ENCODE assay signal across 27 cellular contexts in the genomic region with DNA sequence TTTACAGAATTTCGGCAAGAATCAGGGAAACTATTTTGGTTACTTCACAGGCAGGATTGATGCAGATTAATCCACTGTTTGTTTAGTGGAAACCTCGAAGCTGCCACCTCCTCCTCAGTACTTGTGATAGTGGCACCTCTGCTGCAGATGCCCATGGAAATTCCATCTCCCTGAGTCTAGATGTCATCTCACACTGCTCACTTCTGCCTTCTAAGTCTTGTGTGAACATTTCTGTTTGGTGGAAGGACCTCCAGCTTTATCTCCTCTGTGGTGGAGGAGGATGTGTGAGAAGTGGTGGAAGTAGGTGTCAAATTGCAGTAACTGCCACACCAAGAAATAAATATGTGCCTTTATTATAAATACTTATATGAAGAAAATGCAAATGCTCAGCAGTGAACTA. TPM values are rescaled to one million over a fixed set of nuclear protein-coding genes. Genes with fewer than 3 reads are reported as not detected.
"Had no signal": no experiment of that assay in that cellular context is flagged by ENCODE, and none has a peak within 500 bp of the region (broad histone marks: within the 10 kb centered on the region; RNA-seq: fewer than 3 reads in every experiment).

No MANE protein-coding gene starts in this region.

- H3K27me3 ChIP-seq: ascending aorta, brain microvascular endothelial cell, esophagus squamous epithelium, gastrocnemius medialis, pancreas, testis, uterus had no signal

- ATAC-seq: activated CD8-positive, alpha-beta T cell treated with anti-CD3 and anti-CD28 coated beads, Interleukin-2, amount 10 ng/mL, durations not matched to agents 7 days and 5 days; activated naive CD4-positive, alpha-beta T cell treated with anti-CD3 and anti-CD28 coated beads, Interleukin-2, amount 50 U/mL, for 72 hours; gastrocnemius medialis; pancreas; psoas muscle had no signal

- DNase-seq: activated CD4-positive, alpha-beta T cell treated with anti-CD3 and anti-CD28 coated beads for 1 hour; activated CD4-positive, alpha-beta T cell treated with anti-CD3 and anti-CD28 coated beads, Interleukin-2, amount 50 U/mL, for 1 hour; activated CD8-positive, alpha-beta T cell treated with anti-CD3 and anti-CD28 coated beads, Interleukin-2, amount 10 ng/mL, durations not matched to agents 7 days and 5 days; activated gamma-delta T cell treated with Interleukin-2 at 50 U/mL for 16 hours; brain microvascular endothelial cell; caudate nucleus; esophagus squamous epithelium; gastrocnemius medialis; hippocampal formation; left ventricle myocardium inferior; midbrain; nephron progenitor cell; pancreas; psoas muscle; right cardiac atrium; stimulated activated CD4-positive, alpha-beta T cell treated with anti-CD3 and anti-CD28 coated beads, Interleukin-12 subunit alpha, Interleukin-12 subunit beta, amount 100 ng/mL, for 4 hours; stimulated activated CD4-positive, alpha-beta T cell treated with anti-CD3 and anti-CD28 coated beads, Interleukin-4, amount 100 ng/mL, for 4 hours; stimulated activated naive B cell treated with anti-CD40 and anti-IgM and Interleukin-4, amounts not matched to agents 10 μg/mL and 1 μg/mL and 100 μg/mL, for 72 hours; T1000; testis; trophoblast cell; uterus; WERI-Rb-1 had no signal

- H3K9me3 Mint-ChIP-seq: activated naive CD4-positive, alpha-beta T cell treated with anti-CD3 and anti-CD28 coated beads, Interleukin-2, amount 50 U/mL, for 72 hours; nephron progenitor cell; stimulated activated naive B cell treated with anti-CD40 and anti-IgM and Interleukin-4, amounts not matched to agents 10 μg/mL and 1 μg/mL and 100 μg/mL, for 72 hours; T-helper 1 cell treated with Interleukin-12 subunit alpha and Interleukin-12 subunit beta and Interleukin-4 antibody, amounts not matched to agents 30 μg/mL and 1 μg/mL, for 36 hours had no signal

- H3K4me1 Mint-ChIP-seq: nephron progenitor cell had no signal

- H3K36me3 Mint-ChIP-seq: activated naive CD4-positive, alpha-beta T cell treated with anti-CD3 and anti-CD28 coated beads, Interleukin-2, amount 50 U/mL, for 72 hours; stimulated activated naive B cell treated with anti-CD40 and anti-IgM and Interleukin-4, amounts not matched to agents 10 μg/mL and 1 μg/mL and 100 μg/mL, for 72 hours had no signal

- H3K27ac ChIP-seq: ascending aorta, brain microvascular endothelial cell, esophagus squamous epithelium, gastrocnemius medialis, left ventricle myocardium inferior, pancreas, psoas muscle, testis, uterus, WERI-Rb-1 had no signal

- H3K27ac Mint-ChIP-seq: activated CD8-positive, alpha-beta T cell treated with anti-CD3 and anti-CD28 coated beads, Interleukin-2, amount 10 ng/mL, durations not matched to agents 7 days and 5 days; activated naive CD4-positive, alpha-beta T cell treated with anti-CD3 and anti-CD28 coated beads, Interleukin-2, amount 50 U/mL, for 72 hours; nephron progenitor cell; stimulated activated naive B cell treated with anti-CD40 and anti-IgM and Interleukin-4, amounts not matched to agents 10 μg/mL and 1 μg/mL and 100 μg/mL, for 72 hours; T-helper 1 cell treated with Interleukin-12 subunit alpha and Interleukin-12 subunit beta and Interleukin-4 antibody, amounts not matched to agents 30 μg/mL and 1 μg/mL, for 36 hours had no signal

- FAIRE-seq: pancreas had no signal

- H3K9me3 ChIP-seq: ascending aorta, esophagus squamous epithelium, gastrocnemius medialis, left ventricle myocardium inferior, psoas muscle, testis, uterus had no signal

- H3K4me3 Mint-ChIP-seq: activated CD8-positive, alpha-beta T cell treated with anti-CD3 and anti-CD28 coated beads, Interleukin-2, amount 10 ng/mL, durations not matched to agents 7 days and 5 days; nephron progenitor cell; stimulated activated naive B cell treated with anti-CD40 and anti-IgM and Interleukin-4, amounts not matched to agents 10 μg/mL and 1 μg/mL and 100 μg/mL, for 72 hours; T-helper 1 cell treated with Interleukin-12 subunit alpha and Interleukin-12 subunit beta and Interleukin-4 antibody, amounts not matched to agents 30 μg/mL and 1 μg/mL, for 36 hours had no signal

- H3K4me3 ChIP-seq: ascending aorta, esophagus squamous epithelium, gastrocnemius medialis, left ventricle myocardium inferior, pancreas, psoas muscle, testis, uterus had no signal

- H3K36me3 ChIP-seq: ascending aorta, brain microvascular endothelial cell, esophagus squamous epithelium, gastrocnemius medialis, left ventricle myocardium inferior, pancreas, uterus, WERI-Rb-1 had no signal

- H3K4me1 ChIP-seq: ascending aorta, esophagus squamous epithelium, gastrocnemius medialis, left ventricle myocardium inferior, pancreas, psoas muscle, testis, uterus had no signal

RNA-seq across cellular contexts. Expression of gene GPR141, which starts 25.8 kb away (rescaled TPM):
- total RNA-seq: activated CD8-positive, alpha-beta T cell treated with anti-CD3 and anti-CD28 coated beads, Interleukin-2, amount 10 ng/mL, durations not matched to agents 7 days and 5 days; activated naive CD4-positive, alpha-beta T cell treated with anti-CD3 and anti-CD28 coated beads, Interleukin-2, amount 50 U/mL, for 72 hours; ascending aorta; gastrocnemius medialis; lung microvascular endothelial cell; psoas muscle had no signal
- polyA plus RNA-seq: pancreas, psoas muscle, right cardiac atrium had no signal
